Comparison of ENCODE assay signal across 35 cellular contexts in genomic region chrX:137058339-137059127, GRCh38. TPM values are rescaled to one million over a fixed set of nuclear protein-coding genes. Genes with fewer than 3 reads are reported as not detected.
"Had no signal": no experiment of that assay in that cellular context is flagged by ENCODE, and none has a peak within 500 bp of the region (broad histone marks: within the 10 kb centered on the region; RNA-seq: fewer than 3 reads in every experiment).

No MANE protein-coding gene starts in this region.

- ATAC-seq: activated CD4-positive, CD25-positive, alpha-beta regulatory T cell treated with anti-CD3 and anti-CD28 coated beads, Interleukin-2, amount 50 U/mL, for 24 hours; activated CD8-positive, alpha-beta T cell treated with anti-CD3 and anti-CD28 coated beads for 36 hours; gastroesophageal sphincter; heart right ventricle; T-helper 17 cell had no signal

- H3K4me3 Mint-ChIP-seq: activated B cell treated with CpG ODN at 0.5 μM for 24 hours; activated CD8-positive, alpha-beta T cell treated with anti-CD3 and anti-CD28 coated beads for 36 hours; activated naive CD4-positive, alpha-beta T cell treated with anti-CD3 and anti-CD28 coated beads, Interleukin-2, amount 50 U/mL, for 24 hours; activated naive CD8-positive, alpha-beta T cell treated with anti-CD3 and anti-CD28 coated beads, Interleukin-2, amount 10 ng/mL, durations not matched to agents 7 days and 5 days; brain; T-helper 17 cell; T-helper 2 cell treated with Interferon-gamma antibody and Interleukin-4, amounts not matched to agents 5 μg/mL and 100 μg/mL, for 36 hours had no signal

- H3K4me1 Mint-ChIP-seq: activated B cell treated with CpG ODN at 0.5 μM for 24 hours; activated naive CD4-positive, alpha-beta T cell treated with anti-CD3 and anti-CD28 coated beads, Interleukin-2, amount 50 U/mL, for 24 hours; activated naive CD8-positive, alpha-beta T cell treated with anti-CD3 and anti-CD28 coated beads, Interleukin-2, amount 10 ng/mL, durations not matched to agents 7 days and 5 days; T-helper 17 cell had no signal

- H3K36me3 Mint-ChIP-seq: activated naive CD4-positive, alpha-beta T cell treated with anti-CD3 and anti-CD28 coated beads, Interleukin-2, amount 50 U/mL, for 24 hours; activated naive CD8-positive, alpha-beta T cell treated with anti-CD3 and anti-CD28 coated beads, Interleukin-2, amount 10 ng/mL, durations not matched to agents 7 days and 5 days; brain had no signal

- DNase-seq: activated B cell treated with CpG ODN at 0.5 μM for 24 hours; activated CD4-positive, alpha-beta T cell treated with anti-CD3 and anti-CD28 coated beads for 48 hours; activated CD4-positive, alpha-beta T cell treated with anti-CD3 and anti-CD28 coated beads, Interleukin-2, amount 50 U/mL, for 1 hour; activated CD4-positive, alpha-beta T cell treated with anti-CD3 and anti-CD28 coated beads, Interleukin-2, amount 50 U/mL, for 48 hours; activated CD8-positive, alpha-beta memory T cell treated with anti-CD3 and anti-CD28 coated beads for 24 hours; activated CD8-positive, alpha-beta T cell treated with anti-CD3 and anti-CD28 coated beads for 36 hours; activated effector memory CD4-positive, alpha-beta T cell treated with Interleukin-2 at 50 U/mL for 16 hours; activated gamma-delta T cell treated with Interleukin-2 at 50 U/mL for 16 hours; activated naive CD4-positive, alpha-beta T cell treated with Interleukin-2 at 50 U/mL for 16 hours; activated naive CD8-positive, alpha-beta T cell treated with anti-CD3 and anti-CD28 coated beads, Interleukin-2, amount 10 ng/mL, durations not matched to agents 7 days and 5 days; activated T-cell treated with anti-CD3 and anti-CD28 coated beads, Interleukin-2, amount 50 U/mL, for 48 hours; central memory CD4-positive, alpha-beta T cell; cerebellar nuclear complex; colonic mucosa; effector CD8-positive, alpha-beta T cell; esophagus squamous epithelium; foreskin melanocyte; heart right ventricle; T-helper 1 cell; T-helper 17 cell; T1000; WERI-Rb-1 had no signal

- H3K9me3 Mint-ChIP-seq: activated B cell treated with CpG ODN at 0.5 μM for 24 hours; activated CD8-positive, alpha-beta T cell treated with anti-CD3 and anti-CD28 coated beads for 36 hours; activated naive CD4-positive, alpha-beta T cell treated with anti-CD3 and anti-CD28 coated beads, Interleukin-2, amount 50 U/mL, for 24 hours; activated naive CD8-positive, alpha-beta T cell treated with anti-CD3 and anti-CD28 coated beads, Interleukin-2, amount 10 ng/mL, durations not matched to agents 7 days and 5 days; T-helper 2 cell treated with Interferon-gamma antibody and Interleukin-4, amounts not matched to agents 5 μg/mL and 100 μg/mL, for 36 hours had no signal

- H3K27ac Mint-ChIP-seq: activated B cell treated with CpG ODN at 0.5 μM for 24 hours; activated CD8-positive, alpha-beta T cell treated with anti-CD3 and anti-CD28 coated beads for 36 hours; activated naive CD4-positive, alpha-beta T cell treated with anti-CD3 and anti-CD28 coated beads, Interleukin-2, amount 50 U/mL, for 24 hours; activated naive CD8-positive, alpha-beta T cell treated with anti-CD3 and anti-CD28 coated beads, Interleukin-2, amount 10 ng/mL, durations not matched to agents 7 days and 5 days; brain; T-helper 17 cell; T-helper 2 cell treated with Interferon-gamma antibody and Interleukin-4, amounts not matched to agents 5 μg/mL and 100 μg/mL, for 36 hours had no signal

RNA-seq across cellular contexts. Expression of gene GPR101, which starts 24.7 kb away (rescaled TPM):
- total RNA-seq: activated B cell treated with CpG ODN at 0.5 μM for 24 hours; activated CD8-positive, alpha-beta T cell treated with anti-CD3 and anti-CD28 coated beads for 36 hours; activated naive CD8-positive, alpha-beta T cell treated with anti-CD3 and anti-CD28 coated beads, Interleukin-2, amount 10 ng/mL, durations not matched to agents 7 days and 5 days; ascending aorta; breast epithelium; cardiac muscle cell; colonic mucosa; dermis microvascular lymphatic vessel endothelial cell; endothelial cell of umbilical vein; esophagus squamous epithelium; fibroblast of lung; fibroblast of villous mesenchyme; gastroesophageal sphincter; glomerular endothelial cell; heart right ventricle had no signal
